ENCODE assay signal across 16 cellular contexts in the genomic region with DNA sequence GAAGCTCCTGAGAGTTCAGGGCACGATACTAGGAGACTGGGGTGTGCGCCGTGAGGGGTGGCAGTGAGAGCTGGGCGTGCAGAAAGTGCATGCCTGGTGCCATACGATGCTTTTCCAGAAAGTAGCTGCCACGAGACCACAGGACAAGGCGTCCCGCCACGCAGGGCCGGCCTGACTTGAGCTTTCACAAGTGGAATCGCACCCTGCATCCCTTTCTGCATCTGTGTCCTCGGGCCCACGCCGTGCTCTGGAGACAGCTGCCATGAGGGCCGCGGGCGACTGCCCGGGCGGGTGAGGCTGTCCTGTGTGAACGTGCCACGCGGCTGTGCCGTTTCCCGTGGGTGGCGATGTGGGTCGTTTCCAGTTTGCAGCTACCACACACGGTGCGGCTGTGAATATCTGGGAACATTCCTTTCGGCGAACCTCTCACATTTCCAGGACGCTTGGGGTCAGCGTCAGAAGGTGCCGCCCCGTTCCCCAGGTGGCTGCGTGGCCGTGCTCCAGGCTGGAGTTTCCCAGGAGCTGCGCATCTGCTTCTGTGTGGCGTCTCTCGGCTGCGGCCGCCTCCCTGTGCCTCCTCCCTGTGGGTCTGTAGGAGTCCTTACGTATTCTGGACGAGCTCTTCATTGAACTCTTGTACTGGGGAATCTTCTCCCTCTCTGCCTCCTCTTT. TPM values are rescaled to one million over a fixed set of nuclear protein-coding genes. Genes with fewer than 3 reads are reported as not detected.
"Had no signal": no experiment of that assay in that cellular context is flagged by ENCODE, and none has a peak within 500 bp of the region (broad histone marks: within the 10 kb centered on the region; RNA-seq: fewer than 3 reads in every experiment).

No MANE protein-coding gene starts in this region.

- H3K27me3 ChIP-seq: ascending aorta, right lobe of liver had no signal

- ATAC-seq: activated T-cell treated with anti-CD3 and anti-CD28 coated beads, Interleukin-2, amount 50 U/mL, for 4 hours had no signal

- DNase-seq: activated CD4-positive, alpha-beta memory T cell treated with anti-CD3 and anti-CD28 coated beads for 36 hours; activated gamma-delta T cell; foreskin melanocyte; kidney glomerular epithelial cell; midbrain; stimulated activated CD4-positive, alpha-beta T cell treated with anti-CD3 and anti-CD28 coated beads, Interleukin-1b, Interleukin-23, amount 100 ng/mL, for 48 hours; stimulated activated naive B cell treated with anti-CD40 and anti-IgM and Interleukin-4, amounts not matched to agents 10 μg/mL and 1 μg/mL and 100 μg/mL, for 72 hours had no signal

- H3K36me3 ChIP-seq: ascending aorta, right lobe of liver, spleen, suprapubic skin, upper lobe of left lung had no signal

- H3K36me3 Mint-ChIP-seq: activated CD4-positive, alpha-beta memory T cell treated with anti-CD3 and anti-CD28 coated beads for 36 hours had no signal

- H3K4me1 ChIP-seq: ascending aorta, right lobe of liver had no signal

- H3K9me3 ChIP-seq: ascending aorta, right lobe of liver, spleen, suprapubic skin, upper lobe of left lung had no signal

- H3K9me3 Mint-ChIP-seq: activated CD4-positive, alpha-beta memory T cell treated with anti-CD3 and anti-CD28 coated beads for 36 hours; activated T-cell treated with anti-CD3 and anti-CD28 coated beads, Interleukin-2, amount 50 U/mL, for 4 hours had no signal

- H3K4me3 Mint-ChIP-seq: activated CD4-positive, alpha-beta memory T cell treated with anti-CD3 and anti-CD28 coated beads for 36 hours; activated T-cell treated with anti-CD3 and anti-CD28 coated beads, Interleukin-2, amount 50 U/mL, for 4 hours; stimulated activated naive B cell treated with anti-CD40 and anti-IgM and Interleukin-4, amounts not matched to agents 10 μg/mL and 1 μg/mL and 100 μg/mL, for 72 hours had no signal

- H3K27ac ChIP-seq: ascending aorta, right lobe of liver, spleen, suprapubic skin, upper lobe of left lung, VCaP had no signal

- H3K4me3 ChIP-seq: ascending aorta, lung, right lobe of liver, spleen, suprapubic skin, upper lobe of left lung had no signal

- H3K27ac Mint-ChIP-seq: activated CD4-positive, alpha-beta memory T cell treated with anti-CD3 and anti-CD28 coated beads for 36 hours had no signal

RNA-seq across cellular contexts. Expression of gene PERM1, which starts 1.0 kb away (rescaled TPM):
- total RNA-seq: activated CD4-positive, alpha-beta memory T cell treated with anti-CD3 and anti-CD28 coated beads for 36 hours; activated T-cell treated with anti-CD3 and anti-CD28 coated beads, Interleukin-2, amount 50 U/mL, for 4 hours; ascending aorta; endothelial cell of umbilical vein had no signal
- polyA plus RNA-seq: endothelial cell of umbilical vein had no signal

RNA-seq across cellular contexts. Expression of gene PLEKHN1, which starts 16.6 kb away (rescaled TPM):
- total RNA-seq: ascending aorta had no signal
